In genomic region chr9:132114102-132114707, GRCh38 we compare ENCODE assay signal across 8 cellular contexts. TPM values are rescaled to one million over a fixed set of nuclear protein-coding genes. Genes with fewer than 3 reads are reported as not detected.
DNase-seq lines count a peak whose midpoint lies in the region; ATAC-seq lines count a peak whose summit lies in the region.

No MANE protein-coding gene starts in this region.

- DNase-seq in Right ventricle myocardium superior = peak; percentile 73
- no peak for DNase-seq in cardiac septum (ENCODE audit: low spot score)
- peak; percentile 25 for DNase-seq in activated T-cell treated with anti-CD3 and anti-CD28 coated beads for 48 hours (ENCODE audit: low read depth)
- DNase-seq in germinal center (ENCODE audit: low spot score) = peak; percentile 27
- DNase-seq in pons (ENCODE audit: low spot score) = peak; percentile 41
- no peak for DNase-seq in GF-D8 (lab: John Stamatoyannopoulos, UW)

- peak; percentile 87 for ATAC-seq in Right ventricle myocardium superior (ENCODE audit: poor library complexity)
- ATAC-seq in GM18867 (IDR thresholded peaks at IDR 0.05; ENCODE audit: unreplicated experiment) = no peak
- ATAC-seq in GM19467 (IDR thresholded peaks at IDR 0.05; ENCODE audit: unreplicated experiment) = no peak

- intact Hi-C loops in Right ventricle myocardium superior (cut with DNase I) = no loop called here
- intact Hi-C loops in cardiac septum (cut with DNase I) = loop anchor here (10.0 kb wide), 1 partner anchor 339 kb away; no protein-coding TSS in a partner anchor

RNA-seq across cellular contexts. Expression of gene MED27, which starts 34.5 kb away (rescaled TPM):
- total RNA-seq in Right ventricle myocardium superior (13.7 TPM), cardiac septum (19.2 TPM)

RNA-seq across cellular contexts. Expression of gene NTNG2, which starts 47.7 kb away (rescaled TPM):
- total RNA-seq in Right ventricle myocardium superior (1.8 TPM), cardiac septum (7.7 TPM)

Comparison
In these comparisons a context has a peak if more than half of its experiments do, and no peak if none do; other contexts are left out.
1. DNase-seq: peak in Right ventricle myocardium superior (single experiment), activated T-cell treated with anti-CD3 and anti-CD28 coated beads for 48 hours (single experiment), germinal center (single experiment) and pons (single experiment); none in cardiac septum (single experiment) and GF-D8 (single experiment).